1 cellular context compared by ENCODE assay signal in genomic region chr7:50677279-50677996, GRCh38.
A peak's percentile ranks its signal among the peaks of the same experiment; 100 is the strongest.
TF ChIP-seq lines count a peak whose summit lies in the region.

No MANE protein-coding gene starts in this region.

TF ChIP-seq in HepG2, 621 proteins besides CTCF, POLR2A, EP300 and RAD21 (continued from another document and continues in another):
- TF ChIP-seq ZNF407 (CRISPR knock-in tag; IDR thresholded peaks at IDR 0.05; ENCODE audit: not compliant biosample characterization): no peak
- TF ChIP-seq PAX8 (CRISPR knock-in tag; IDR thresholded peaks at IDR 0.05; ENCODE audit: borderline replicate concordance): no peak
- TF ChIP-seq MYC (CRISPR knock-in tag; IDR thresholded peaks at IDR 0.05; ENCODE audit: borderline replicate concordance): peak; percentile 52; the same call in 1 of the 2 replicates
- no peak for TF ChIP-seq NBN (conservative IDR thresholded peaks at IDR 0.05)
- TF ChIP-seq ZNF30 (CRISPR knock-in tag; IDR thresholded peaks at IDR 0.05): no peak
- TF ChIP-seq ZNF205 (CRISPR knock-in tag; IDR thresholded peaks at IDR 0.05): no peak
- TF ChIP-seq ZSCAN9 (CRISPR knock-in tag; IDR thresholded peaks at IDR 0.05; ENCODE audit: borderline replicate concordance): no peak
- TF ChIP-seq FOXP1 (IDR thresholded peaks at IDR 0.05): no peak
- peak; percentile 37; the same call in 1 of the 2 replicates for TF ChIP-seq FOXP1 (CRISPR knock-in tag; IDR thresholded peaks at IDR 0.05)
- no peak for TF ChIP-seq PRMT3 (CRISPR knock-in tag; IDR thresholded peaks at IDR 0.05; ENCODE audit: borderline replicate concordance, low read depth)
- TF ChIP-seq ZSCAN31 (CRISPR knock-in tag; IDR thresholded peaks at IDR 0.05; ENCODE audit: low read depth): no peak
- no peak for TF ChIP-seq ZSCAN29 (CRISPR knock-in tag; conservative IDR thresholded peaks at IDR 0.05)
- TF ChIP-seq PHF5A (CRISPR knock-in tag; IDR thresholded peaks at IDR 0.05; ENCODE audit: low read depth, unreplicated experiment): no peak
- no peak for TF ChIP-seq ZNF510 (CRISPR knock-in tag; IDR thresholded peaks at IDR 0.05; ENCODE audit: low read depth)
- no peak for TF ChIP-seq HNRNPUL1 (IDR thresholded peaks at IDR 0.05; ENCODE audit: low read depth, low read length)
- no peak for TF ChIP-seq DMAP1 (CRISPR knock-in tag; IDR thresholded peaks at IDR 0.05)
- TF ChIP-seq KLF9 (CRISPR knock-in tag; IDR thresholded peaks at IDR 0.05; ENCODE audit: low read depth): no peak
- TF ChIP-seq SMAD3 (CRISPR knock-in tag; IDR thresholded peaks at IDR 0.05): no peak
- TF ChIP-seq ZNF430 (CRISPR knock-in tag; IDR thresholded peaks at IDR 0.05): no peak
- TF ChIP-seq, protein P1, sequence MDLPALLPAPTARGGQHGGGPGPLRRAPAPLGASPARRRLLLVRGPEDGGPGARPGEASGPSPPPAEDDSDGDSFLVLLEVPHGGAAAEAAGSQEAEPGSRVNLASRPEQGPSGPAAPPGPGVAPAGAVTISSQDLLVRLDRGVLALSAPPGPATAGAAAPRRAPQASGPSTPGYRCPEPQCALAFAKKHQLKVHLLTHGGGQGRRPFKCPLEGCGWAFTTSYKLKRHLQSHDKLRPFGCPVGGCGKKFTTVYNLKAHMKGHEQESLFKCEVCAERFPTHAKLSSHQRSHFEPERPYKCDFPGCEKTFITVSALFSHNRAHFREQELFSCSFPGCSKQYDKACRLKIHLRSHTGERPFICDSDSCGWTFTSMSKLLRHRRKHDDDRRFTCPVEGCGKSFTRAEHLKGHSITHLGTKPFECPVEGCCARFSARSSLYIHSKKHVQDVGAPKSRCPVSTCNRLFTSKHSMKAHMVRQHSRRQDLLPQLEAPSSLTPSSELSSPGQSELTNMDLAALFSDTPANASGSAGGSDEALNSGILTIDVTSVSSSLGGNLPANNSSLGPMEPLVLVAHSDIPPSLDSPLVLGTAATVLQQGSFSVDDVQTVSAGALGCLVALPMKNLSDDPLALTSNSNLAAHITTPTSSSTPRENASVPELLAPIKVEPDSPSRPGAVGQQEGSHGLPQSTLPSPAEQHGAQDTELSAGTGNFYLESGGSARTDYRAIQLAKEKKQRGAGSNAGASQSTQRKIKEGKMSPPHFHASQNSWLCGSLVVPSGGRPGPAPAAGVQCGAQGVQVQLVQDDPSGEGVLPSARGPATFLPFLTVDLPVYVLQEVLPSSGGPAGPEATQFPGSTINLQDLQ (CRISPR knock-in tag; IDR thresholded peaks at IDR 0.05): no peak
- no peak for TF ChIP-seq RBAK (CRISPR knock-in tag; IDR thresholded peaks at IDR 0.05)
- TF ChIP-seq, protein P2, sequence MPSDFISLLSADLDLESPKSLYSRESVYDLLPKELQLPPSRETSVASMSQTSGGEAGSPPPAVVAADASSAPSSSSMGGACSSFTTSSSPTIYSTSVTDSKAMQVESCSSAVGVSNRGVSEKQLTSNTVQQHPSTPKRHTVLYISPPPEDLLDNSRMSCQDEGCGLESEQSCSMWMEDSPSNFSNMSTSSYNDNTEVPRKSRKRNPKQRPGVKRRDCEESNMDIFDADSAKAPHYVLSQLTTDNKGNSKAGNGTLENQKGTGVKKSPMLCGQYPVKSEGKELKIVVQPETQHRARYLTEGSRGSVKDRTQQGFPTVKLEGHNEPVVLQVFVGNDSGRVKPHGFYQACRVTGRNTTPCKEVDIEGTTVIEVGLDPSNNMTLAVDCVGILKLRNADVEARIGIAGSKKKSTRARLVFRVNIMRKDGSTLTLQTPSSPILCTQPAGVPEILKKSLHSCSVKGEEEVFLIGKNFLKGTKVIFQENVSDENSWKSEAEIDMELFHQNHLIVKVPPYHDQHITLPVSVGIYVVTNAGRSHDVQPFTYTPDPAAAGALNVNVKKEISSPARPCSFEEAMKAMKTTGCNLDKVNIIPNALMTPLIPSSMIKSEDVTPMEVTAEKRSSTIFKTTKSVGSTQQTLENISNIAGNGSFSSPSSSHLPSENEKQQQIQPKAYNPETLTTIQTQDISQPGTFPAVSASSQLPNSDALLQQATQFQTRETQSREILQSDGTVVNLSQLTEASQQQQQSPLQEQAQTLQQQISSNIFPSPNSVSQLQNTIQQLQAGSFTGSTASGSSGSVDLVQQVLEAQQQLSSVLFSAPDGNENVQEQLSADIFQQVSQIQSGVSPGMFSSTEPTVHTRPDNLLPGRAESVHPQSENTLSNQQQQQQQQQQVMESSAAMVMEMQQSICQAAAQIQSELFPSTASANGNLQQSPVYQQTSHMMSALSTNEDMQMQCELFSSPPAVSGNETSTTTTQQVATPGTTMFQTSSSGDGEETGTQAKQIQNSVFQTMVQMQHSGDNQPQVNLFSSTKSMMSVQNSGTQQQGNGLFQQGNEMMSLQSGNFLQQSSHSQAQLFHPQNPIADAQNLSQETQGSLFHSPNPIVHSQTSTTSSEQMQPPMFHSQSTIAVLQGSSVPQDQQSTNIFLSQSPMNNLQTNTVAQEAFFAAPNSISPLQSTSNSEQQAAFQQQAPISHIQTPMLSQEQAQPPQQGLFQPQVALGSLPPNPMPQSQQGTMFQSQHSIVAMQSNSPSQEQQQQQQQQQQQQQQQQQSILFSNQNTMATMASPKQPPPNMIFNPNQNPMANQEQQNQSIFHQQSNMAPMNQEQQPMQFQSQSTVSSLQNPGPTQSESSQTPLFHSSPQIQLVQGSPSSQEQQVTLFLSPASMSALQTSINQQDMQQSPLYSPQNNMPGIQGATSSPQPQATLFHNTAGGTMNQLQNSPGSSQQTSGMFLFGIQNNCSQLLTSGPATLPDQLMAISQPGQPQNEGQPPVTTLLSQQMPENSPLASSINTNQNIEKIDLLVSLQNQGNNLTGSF (CRISPR knock-in tag; IDR thresholded peaks at IDR 0.05): no peak
- no peak for TF ChIP-seq SRSF9 (IDR thresholded peaks at IDR 0.05; ENCODE audit: borderline replicate concordance, insufficient read depth, low read depth, low read length, poor library complexity, severe bottlenecking)
- no peak for TF ChIP-seq AKAP8 (CRISPR knock-in tag; IDR thresholded peaks at IDR 0.05)
- no peak for TF ChIP-seq PRDM15 (CRISPR knock-in tag; IDR thresholded peaks at IDR 0.05)
- TF ChIP-seq SALL1 (CRISPR knock-in tag; IDR thresholded peaks at IDR 0.05): peak; percentile 53
- no peak; the same call in 1 of the 2 replicates for TF ChIP-seq ZMYM2 (CRISPR knock-in tag; IDR thresholded peaks at IDR 0.05)
- TF ChIP-seq TFE3 (CRISPR knock-in tag; IDR thresholded peaks at IDR 0.05): no peak
- no peak for TF ChIP-seq WIZ (CRISPR knock-in tag; IDR thresholded peaks at IDR 0.05)
- no peak for TF ChIP-seq SIN3B (IDR thresholded peaks at IDR 0.05; ENCODE audit: low read length)
- no peak for TF ChIP-seq ZNF775 (CRISPR knock-in tag; IDR thresholded peaks at IDR 0.05; ENCODE audit: borderline replicate concordance)
